In the genomic region with DNA sequence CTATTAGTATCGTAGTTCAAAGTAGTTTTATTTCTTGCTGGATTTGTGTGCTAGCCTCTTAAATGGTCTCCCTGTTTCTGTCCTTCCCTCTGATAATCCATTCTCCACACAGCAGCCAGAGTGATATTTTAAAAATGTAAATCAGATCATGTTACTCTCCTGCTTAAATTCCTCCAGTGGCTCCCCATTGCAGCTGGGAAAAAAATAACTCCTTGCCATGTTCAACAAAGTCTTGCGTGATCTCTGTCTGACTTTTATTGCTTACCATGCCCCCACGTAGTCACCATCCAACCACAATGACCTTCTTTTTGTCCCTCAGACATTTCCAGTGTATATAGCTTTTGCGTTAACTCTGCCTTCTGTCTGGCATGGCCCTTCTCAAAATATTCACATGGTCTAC, we compare ENCODE assay signal across 28 cellular contexts.
DNase-seq lines count a peak whose midpoint lies in the region; ATAC-seq, FAIRE-seq and TF ChIP-seq lines count a peak whose summit lies in the region.
"Had no signal": no experiment of that assay in that cellular context is flagged by ENCODE, and none has a peak within 500 bp of the region (broad histone marks: within the 10 kb centered on the region; RNA-seq: fewer than 3 reads in every experiment).

No MANE protein-coding gene starts in this region.

- dilution Hi-C loops in keratinocyte (cut with MboI; ENCODE audit: extremely low pct_ligation_motif_present, low sequenced_read_pairs): no loop called here

- TF ChIP-seq RAD21 in SK-N-SH (IDR thresholded peaks at IDR 0.05; ENCODE audit: low read length): no peak

- H3K27ac ChIP-seq in SK-N-SH (ENCODE audit: low read depth in 2 of 2, low read length in 1 of 2) (no peak overlapping the region), keratinocyte (ENCODE audit: control insufficient read depth, insufficient read depth, low read length) (no peak overlapping the region)
- H3K27ac ChIP-seq: hepatocyte, WERI-Rb-1 had no signal

- ATAC-seq in SK-N-SH treated with all-trans-retinoic acid at 6 μM for 48 hours (0 out of 3 replicates have a peak, but pooled peaks have one; percentile 26), GM18520 (IDR thresholded peaks at IDR 0.05; ENCODE audit: unreplicated experiment) (no peak)
- ATAC-seq: left colon, sciatic nerve had no signal

- H4K20me1 ChIP-seq in SK-N-SH (ENCODE audit: insufficient read depth) (no peaks in the 10 kb centered on the region), keratinocyte (ENCODE audit: control insufficient read depth, extremely low read depth, insufficient read depth, low read length) (no peaks in the 10 kb centered on the region)

- H3K4me2 ChIP-seq in SK-N-SH (no peak overlapping the region), keratinocyte (ENCODE audit: control insufficient read depth, extremely low read depth, insufficient read depth, low read depth, low read length) (no peak overlapping the region)
- H3K4me2 ChIP-seq: hepatocyte had no signal

- H3K9me1 ChIP-seq in keratinocyte (ENCODE audit: control insufficient read depth, extremely low read depth, insufficient read depth, low read length): no peaks in the 10 kb centered on the region

- no peaks in the 10 kb centered on the region for H3K9me2 ChIP-seq in SK-N-SH

- TF ChIP-seq CTCF in SK-N-SH (IDR thresholded peaks at IDR 0.05) (no peak), keratinocyte (optimal IDR thresholded peaks at IDR 0.05 in 1 of 3, IDR thresholded peaks at IDR 0.05 in 1 of 3, conservative IDR thresholded peaks at IDR 0.05 in 1 of 3; ENCODE audit: extremely low read depth in 1 of 3, insufficient read depth in 2 of 3, low read length in 3 of 3) (no peak)

- DNase-seq in SK-N-SH (no peak), MV-4-11 (lab: John Stamatoyannopoulos, UW) (peak; percentile 8), keratinocyte (ENCODE audit: low read depth, low spot score) (no peak), renal cortical epithelial cell (ENCODE audit: low read depth) (peak; percentile 13), MG63 (no peak)
- DNase-seq in activated effector memory CD4-positive, alpha-beta T cell treated with Interleukin-2 at 50 U/mL for 16 hours: no peak
- DNase-seq: activated CD4-positive, alpha-beta T cell treated with anti-CD3 and anti-CD28 coated beads for 4 hours; activated naive CD4-positive, alpha-beta T cell treated with anti-CD3 and anti-CD28 coated beads, Interleukin-2, amount 50 U/mL, for 16 hours; DMS79; HCEC 1CT; left colon; mammary epithelial cell; NCI-H2107; NCI-H345; Peyer's patch; SHP77; stimulated activated CD4-positive, alpha-beta T cell treated with anti-CD3 and anti-CD28 coated beads, Interleukin-4, amount 100 ng/mL, for 24 hours; substantia nigra; T-helper 9 cell; trophoblast cell; WERI-Rb-1 had no signal

- H3F3A ChIP-seq in SK-N-SH (replicated peaks; ENCODE audit: insufficient read depth): no peaks in the 10 kb centered on the region

- CTCF ChIA-PET in SK-N-SH (lab: Yijun Ruan, JAX): interaction anchor here (1.0 kb wide), 1 partner anchor 9 kb away, joined by 3 read pairs; no protein-coding TSS in a partner anchor

- no peak overlapping the region for H3K4me3 ChIP-seq in SK-N-SH (ENCODE audit: low read depth in 2 of 2, low read length in 1 of 2)
- no peak overlapping the region for H3K4me3 ChIP-seq in keratinocyte (ENCODE audit: control insufficient read depth in 2 of 3, extremely low read depth in 1 of 3, insufficient read depth in 2 of 3, low read depth in 1 of 3, low read length in 3 of 3)
- no peak overlapping the region for H3K4me3 ChIP-seq in MG63
- H3K4me3 ChIP-seq: hepatocyte, Peyer's patch had no signal

- POLR2A ChIA-PET in SK-N-SH (lab: Yijun Ruan, JAX): no interaction called here

- H3K9me3 ChIP-seq in SK-N-SH (no peaks in the 10 kb centered on the region), keratinocyte (ENCODE audit: control insufficient read depth, low read depth, low read length) (no peaks in the 10 kb centered on the region), MG63 (no peaks in the 10 kb centered on the region)
- H3K9me3 ChIP-seq: Peyer's patch had no signal

- no peaks in the 10 kb centered on the region for H3K36me3 ChIP-seq in SK-N-SH (replicated peaks in 1 of 2; ENCODE audit: control insufficient read depth in 1 of 2, insufficient read depth in 2 of 2, low read length in 1 of 2)
- H3K36me3 ChIP-seq in keratinocyte (ENCODE audit: control insufficient read depth in 2 of 2, extremely low read depth in 1 of 2, insufficient read depth in 2 of 2, low read length in 2 of 2): no peaks in the 10 kb centered on the region
- no peaks in the 10 kb centered on the region for H3K36me3 ChIP-seq in MG63
- H3K36me3 ChIP-seq: Peyer's patch had no signal

- H3K9ac ChIP-seq in SK-N-SH (no peak overlapping the region), keratinocyte (ENCODE audit: control insufficient read depth, extremely low read depth, insufficient read depth, low read length) (no peak overlapping the region)

- no peaks in the 10 kb centered on the region for H3K79me2 ChIP-seq in SK-N-SH (ENCODE audit: insufficient read depth)
- no peaks in the 10 kb centered on the region for H3K79me2 ChIP-seq in keratinocyte (ENCODE audit: control insufficient read depth, insufficient read depth, low read length)
- H3K79me2 ChIP-seq: hepatocyte had no signal

- H2AFZ ChIP-seq in SK-N-SH (ENCODE audit: low read depth) (no peak overlapping the region), keratinocyte (ENCODE audit: control insufficient read depth, low read length) (no peak overlapping the region)
- H2AFZ ChIP-seq: hepatocyte had no signal

- TF ChIP-seq EP300 in SK-N-SH (IDR thresholded peaks at IDR 0.05; ENCODE audit: borderline replicate concordance in 1 of 2, low read depth in 1 of 2, low read length in 1 of 2): no peak

- H3K4me1 ChIP-seq in SK-N-SH (ENCODE audit: control insufficient read depth in 1 of 2, insufficient read depth in 2 of 2, low read depth in 1 of 2, low read length in 1 of 2) (no peaks in the 10 kb centered on the region; a peak in 1 of 4 replicates), keratinocyte (ENCODE audit: control insufficient read depth, extremely low read depth, insufficient read depth, low read length) (peaks cover 13% of the 10 kb centered on the region)
- H3K4me1 ChIP-seq: Peyer's patch had no signal

- 85% methylated on average over 4 of the region's 4 CpGs for WGBS in SK-N-SH (ENCODE audit: low lambda C conversion rate)

- H3K27me3 ChIP-seq in SK-N-SH (ENCODE audit: insufficient read depth) (no peaks in the 10 kb centered on the region), keratinocyte (ENCODE audit: control insufficient read depth, extremely low read depth, insufficient read depth, low read length) (no peaks in the 10 kb centered on the region), MG63 (no peaks in the 10 kb centered on the region)
- H3K27me3 ChIP-seq: hepatocyte, Peyer's patch had no signal

- peak; percentile 48 for FAIRE-seq in keratinocyte (lab: Jason Lieb, UNC)
- FAIRE-seq: bronchial epithelial cell, colon, G401.6 had no signal

TF ChIP-seq in SK-N-SH treated with all-trans-retinoic acid at 6 μM for 48 hours, 23 proteins besides CTCF, POLR2A, EP300 and RAD21 (continues in another document):
- TF ChIP-seq, protein P1, sequence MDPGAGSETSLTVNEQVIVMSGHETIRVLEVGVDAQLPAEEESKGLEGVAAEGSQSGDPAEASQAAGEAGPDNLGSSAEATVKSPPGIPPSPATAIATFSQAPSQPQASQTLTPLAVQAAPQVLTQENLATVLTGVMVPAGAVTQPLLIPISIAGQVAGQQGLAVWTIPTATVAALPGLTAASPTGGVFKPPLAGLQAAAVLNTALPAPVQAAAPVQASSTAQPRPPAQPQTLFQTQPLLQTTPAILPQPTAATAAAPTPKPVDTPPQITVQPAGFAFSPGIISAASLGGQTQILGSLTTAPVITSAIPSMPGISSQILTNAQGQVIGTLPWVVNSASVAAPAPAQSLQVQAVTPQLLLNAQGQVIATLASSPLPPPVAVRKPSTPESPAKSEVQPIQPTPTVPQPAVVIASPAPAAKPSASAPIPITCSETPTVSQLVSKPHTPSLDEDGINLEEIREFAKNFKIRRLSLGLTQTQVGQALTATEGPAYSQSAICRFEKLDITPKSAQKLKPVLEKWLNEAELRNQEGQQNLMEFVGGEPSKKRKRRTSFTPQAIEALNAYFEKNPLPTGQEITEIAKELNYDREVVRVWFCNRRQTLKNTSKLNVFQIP (CRISPR knock-in tag; IDR thresholded peaks at IDR 0.05; ENCODE audit: borderline replicate concordance, low read depth): no peak
- TF ChIP-seq ZC3H10 (CRISPR knock-in tag; IDR thresholded peaks at IDR 0.05) (no peak), PPARA (CRISPR knock-in tag; IDR thresholded peaks at IDR 0.05; ENCODE audit: borderline replicate concordance) (no peak), SNAI2 (CRISPR knock-in tag; IDR thresholded peaks at IDR 0.05) (no peak), GLIS3 (CRISPR knock-in tag; IDR thresholded peaks at IDR 0.05) (no peak), RARB (CRISPR knock-in tag; IDR thresholded peaks at IDR 0.05) (no peak)

TF ChIP-seq in SK-N-SH, 30 proteins besides CTCF, POLR2A, EP300 and RAD21 (continues in another document):
- no peak for TF ChIP-seq SIN3A (IDR thresholded peaks at IDR 0.05; ENCODE audit: borderline replicate concordance, low read depth, low read length)
- TF ChIP-seq NFIC (IDR thresholded peaks at IDR 0.05; ENCODE audit: borderline replicate concordance): no peak
- no peak for TF ChIP-seq RCOR1 (IDR thresholded peaks at IDR 0.05; ENCODE audit: low read length)
- TF ChIP-seq EZH2phosphoT487 (IDR thresholded peaks at IDR 0.05; ENCODE audit: borderline replicate concordance, low read depth): no peak
- TF ChIP-seq TEAD4 (IDR thresholded peaks at IDR 0.05; ENCODE audit: borderline replicate concordance, insufficient read depth): no peak
- no peak for TF ChIP-seq TCF12 (IDR thresholded peaks at IDR 0.05)
- no peak for TF ChIP-seq IRF3 (IDR thresholded peaks at IDR 0.05; ENCODE audit: low read depth, low read length)
- no peak for TF ChIP-seq RXRA (IDR thresholded peaks at IDR 0.05; ENCODE audit: borderline replicate concordance, low read depth)

Comparison
In these comparisons a context has a peak if more than half of its experiments do, and no peak if none do; other contexts are left out.
1. DNase-seq: peak in MV-4-11 (single experiment) and renal cortical epithelial cell (single experiment); none in SK-N-SH (single experiment), keratinocyte (single experiment), activated effector memory CD4-positive, alpha-beta T cell treated with Interleukin-2 at 50 U/mL for 16 hours (single experiment) and MG63 (single experiment).